In the genomic region with DNA sequence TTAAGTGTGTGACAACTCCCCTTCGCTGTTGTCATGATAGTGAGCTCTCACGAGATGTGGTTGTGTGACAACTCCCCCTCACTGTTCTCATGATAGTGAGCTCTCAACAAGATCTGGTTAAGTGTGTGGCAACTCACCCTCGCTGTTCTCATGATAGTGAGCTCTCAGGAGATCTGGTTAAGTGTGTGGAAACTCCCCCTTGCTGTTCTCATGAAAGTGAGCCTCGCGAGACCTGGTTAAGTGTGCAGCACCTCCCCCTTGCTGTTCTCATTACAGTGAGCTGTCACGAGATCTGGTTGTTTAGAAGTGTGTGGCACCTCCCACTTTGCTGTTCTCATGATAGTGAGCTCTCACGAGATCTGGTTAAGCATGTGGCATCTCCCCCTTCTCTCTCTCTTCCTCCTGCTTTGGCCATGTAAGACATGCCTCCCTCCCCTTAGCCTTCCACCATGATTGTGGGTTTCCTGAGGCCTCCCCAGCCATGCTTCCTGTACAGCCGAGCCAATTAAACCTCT, we compare ENCODE assay signal across 8 cellular contexts. TPM values are rescaled to one million over a fixed set of nuclear protein-coding genes. Genes with fewer than 3 reads are reported as not detected.
A peak's percentile ranks its signal among the peaks of the same experiment; 100 is the strongest.
DNase-seq lines count a peak whose midpoint lies in the region; ATAC-seq and TF ChIP-seq lines count a peak whose summit lies in the region.

No MANE protein-coding gene starts in this region.

- peaks cover 93 to 99% of the 10 kb centered on the region in 2 donors for H3K36me3 Mint-ChIP-seq in CD14-positive monocyte
- peaks cover 57% of the 10 kb centered on the region for H3K36me3 Mint-ChIP-seq in T-helper 1 cell treated with Interleukin-12 subunit alpha and Interleukin-12 subunit beta and Interleukin-4 antibody, amounts not matched to agents 30 μg/mL and 1 μg/mL, for 36 hours (ENCODE audit: low read depth)

- no peak overlapping the region for H3K9ac ChIP-seq in MM.1S (ENCODE audit: low read length)

- H3K4me2 ChIP-seq in MM.1S (ENCODE audit: low read depth, low read length), result no peak overlapping the region

- H3K79me2 ChIP-seq in MM.1S (ENCODE audit: low read length), result no peaks in the 10 kb centered on the region

- no peaks in the 10 kb centered on the region for H3K4me1 ChIP-seq in MM.1S (ENCODE audit: low read length)

- H3K4me3 ChIP-seq in MM.1S (ENCODE audit: low read length), result no peak overlapping the region

- ATAC-seq in GM21576 (IDR thresholded peaks at IDR 0.05; ENCODE audit: unreplicated experiment), result peak; percentile 47

- H3K27me3 ChIP-seq in MM.1S (replicated peaks; ENCODE audit: insufficient read depth, low read length), result no peaks in the 10 kb centered on the region

- H3K4me1 Mint-ChIP-seq in CD14-positive monocyte, result peaks cover 5% of the 10 kb centered on the region
- peaks cover 37% of the 10 kb centered on the region for H3K4me1 Mint-ChIP-seq in T-helper 1 cell treated with Interleukin-12 subunit alpha and Interleukin-12 subunit beta and Interleukin-4 antibody, amounts not matched to agents 30 μg/mL and 1 μg/mL, for 36 hours (ENCODE audit: low read depth)

- peaks cover 0 to 4% (median 4%) of the 10 kb centered on the region in 3 donors for H3K27me3 Mint-ChIP-seq in CD14-positive monocyte (ENCODE audit: low read depth in 3 of 3)
- no peaks in the 10 kb centered on the region for H3K27me3 Mint-ChIP-seq in T-helper 1 cell treated with Interleukin-12 subunit alpha and Interleukin-12 subunit beta and Interleukin-4 antibody, amounts not matched to agents 30 μg/mL and 1 μg/mL, for 36 hours (ENCODE audit: low read depth)

- no peaks in the 10 kb centered on the region for H3K9me2 ChIP-seq in MM.1S (replicated peaks; ENCODE audit: insufficient read depth, low read length)

- H3K36me3 ChIP-seq in MM.1S (replicated peaks; ENCODE audit: insufficient read depth, low read length), result peaks cover 12% of the 10 kb centered on the region; the same call in 1 of the 2 replicates

- no peaks in the 10 kb centered on the region for H4K20me1 ChIP-seq in MM.1S (ENCODE audit: insufficient read depth, low read length)

- H2AFZ ChIP-seq in MM.1S (ENCODE audit: low read length), result no peak overlapping the region

- DNase-seq in CD14-positive monocyte (ENCODE audit: low spot score) (no peak), erythroblast (lab: John Stamatoyannopoulos, UW) (peak; percentile 65 to 82), SHP77 (lab: John Stamatoyannopoulos, UW) (no peak), GM19240 (ENCODE audit: insufficient read length, low spot score) (no peak), head of caudate nucleus (no peak), MM.1S (no peak)

- TF ChIP-seq CTCF in CD14-positive monocyte (IDR thresholded peaks at IDR 0.05), result no peak
- no peak for TF ChIP-seq CTCF in MM.1S (IDR thresholded peaks at IDR 0.05; ENCODE audit: low read length)

- H3F3A ChIP-seq in MM.1S (ENCODE audit: insufficient read depth, low read length), result no peaks in the 10 kb centered on the region

- H3K27ac ChIP-seq in MM.1S (ENCODE audit: low read length), result no peak overlapping the region

- peaks cover 0 to 4% (median 0%) of the 10 kb centered on the region in 7 donors for H3K9me3 Mint-ChIP-seq in CD14-positive monocyte
- no peaks in the 10 kb centered on the region for H3K9me3 Mint-ChIP-seq in T-helper 1 cell treated with Interleukin-12 subunit alpha and Interleukin-12 subunit beta and Interleukin-4 antibody, amounts not matched to agents 30 μg/mL and 1 μg/mL, for 36 hours

- intact Hi-C loops in CD14-positive monocyte (cut with micrococcal nuclease), result no loop called here
- intact Hi-C loops in head of caudate nucleus (cut with DNase I), result no loop called here

- H3K9me3 ChIP-seq in MM.1S (replicated peaks; ENCODE audit: insufficient read depth, low read length), result no peaks in the 10 kb centered on the region

- no peak overlapping the region for H3K4me3 Mint-ChIP-seq in CD14-positive monocyte
- peak overlapping the region; percentile 56 for H3K4me3 Mint-ChIP-seq in T-helper 1 cell treated with Interleukin-12 subunit alpha and Interleukin-12 subunit beta and Interleukin-4 antibody, amounts not matched to agents 30 μg/mL and 1 μg/mL, for 36 hours

- no peak for TF ChIP-seq POLR2A in erythroblast (IDR thresholded peaks at IDR 0.05; ENCODE audit: low read length)

- peak overlapping the region in 5 of 7 donors; percentile 15 to 84 (median 52) for H3K27ac Mint-ChIP-seq in CD14-positive monocyte
- peak overlapping the region; percentile 92 for H3K27ac Mint-ChIP-seq in T-helper 1 cell treated with Interleukin-12 subunit alpha and Interleukin-12 subunit beta and Interleukin-4 antibody, amounts not matched to agents 30 μg/mL and 1 μg/mL, for 36 hours

RNA-seq across cellular contexts. Expression of a gene that starts 25.1 kb away (rescaled TPM):
- polyA plus RNA-seq in CD14-positive monocyte, result 1 to 10 TPM; 4.1 to 4.9 TPM

RNA-seq across cellular contexts. Expression of a gene that starts 31.7 kb away (rescaled TPM):
- polyA plus RNA-seq in CD14-positive monocyte, result 10 to 100 TPM; 30.9 to 32.7 TPM

RNA-seq across cellular contexts. Expression of a gene that starts 32.5 kb away (rescaled TPM):
- polyA plus RNA-seq in CD14-positive monocyte, result 1 to 10 TPM; 4.1 to 5.2 TPM

Comparison
In these comparisons a context has a peak if more than half of its experiments do, and no peak if none do; other contexts are left out.
1. DNase-seq: peak in erythroblast (2 of 2); none in CD14-positive monocyte (single experiment), SHP77 (0 of 2), GM19240 (single experiment), head of caudate nucleus (0 of 42) and MM.1S (single experiment).